In the genomic region with DNA sequence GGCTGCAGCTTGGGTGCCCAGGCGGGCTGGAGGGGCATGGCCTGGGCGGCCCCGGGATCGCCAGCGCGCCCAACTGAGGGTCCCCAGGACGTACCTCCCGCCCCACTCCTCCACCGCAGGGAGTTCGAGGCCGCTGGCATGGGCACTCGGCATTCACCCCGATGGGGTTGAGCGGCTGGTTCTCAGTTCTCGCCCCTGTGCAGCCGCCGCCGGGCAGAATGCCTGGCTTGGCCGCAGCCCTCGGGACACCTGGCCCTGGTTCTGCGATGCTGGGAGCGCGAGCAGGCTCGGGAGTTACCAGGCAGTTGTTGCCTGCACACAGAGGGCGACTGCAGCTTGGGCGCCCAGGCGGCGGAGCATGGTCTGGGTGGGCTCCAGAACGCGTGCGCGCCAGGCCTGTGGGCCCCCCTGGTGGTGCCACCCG, we compare ENCODE assay signal across 12 cellular contexts.
DNase-seq lines count a peak whose midpoint lies in the region; ATAC-seq, FAIRE-seq and TF ChIP-seq lines count a peak whose summit lies in the region.
"Had no signal": no experiment of that assay in that cellular context is flagged by ENCODE, and none has a peak within 500 bp of the region (broad histone marks: within the 10 kb centered on the region; RNA-seq: fewer than 3 reads in every experiment).

No MANE protein-coding gene starts in this region.

- intact Hi-C loops in endothelial cell of umbilical vein (cut with micrococcal nuclease), result loop anchor here (2.0 to 5.0 kb wide), 2 partner anchors 119 to 175 kb away; a partner anchor contains a TSS

- H2BK15ac ChIP-seq in neuronal stem cell (ENCODE audit: low read length), result no peak overlapping the region

- no peak for TF ChIP-seq POLR2A in endothelial cell of umbilical vein (IDR thresholded peaks at IDR 0.05; ENCODE audit: low read depth, low read length)

- no peaks in the 10 kb centered on the region for H3K36me3 ChIP-seq in GM23338 (ENCODE audit: insufficient read depth)
- H3K36me3 ChIP-seq in KMS-11 (ENCODE audit: insufficient read depth), result no peaks in the 10 kb centered on the region
- H3K36me3 ChIP-seq in endothelial cell of umbilical vein (ENCODE audit: control insufficient read depth in 2 of 2, extremely low read depth in 1 of 2, insufficient read depth in 2 of 2, low read length in 2 of 2), result no peaks in the 10 kb centered on the region
- H3K36me3 ChIP-seq in neuronal stem cell (replicated peaks in 1 of 2; ENCODE audit: control insufficient read depth in 2 of 2, insufficient read depth in 2 of 2, low read length in 2 of 2), result no peaks in the 10 kb centered on the region
- H3K36me3 ChIP-seq: vagina had no signal

- H3K9me2 ChIP-seq in GM23338 (ENCODE audit: insufficient read depth), result no peaks in the 10 kb centered on the region

- H4K20me1 ChIP-seq in GM23338 (replicated peaks; ENCODE audit: insufficient read depth) (no peaks in the 10 kb centered on the region; the same call in 1 of the 2 replicates), KMS-11 (ENCODE audit: insufficient read depth) (no peaks in the 10 kb centered on the region), endothelial cell of umbilical vein (replicated peaks; ENCODE audit: control insufficient read depth, extremely low read depth, insufficient read depth, low read length) (no peaks in the 10 kb centered on the region)

- CTCF ChIA-PET in endothelial cell of umbilical vein (lab: Charles Lee), result interaction anchor here (1.3 to 2.3 kb wide), 9 partner anchors 8 to 31 kb away, joined by 3 to 20 read pairs (median 9); no protein-coding TSS in a partner anchor

- peak overlapping the region; percentile 73 for H3K23ac ChIP-seq in neuronal stem cell (ENCODE audit: low read depth, low read length, poor library complexity)

- ATAC-seq in GM23338, result peak; percentile 12

- H3K9ac ChIP-seq in KMS-11 (no peak overlapping the region; the same call in 1 of the 2 replicates), endothelial cell of umbilical vein (replicated peaks; ENCODE audit: extremely low read depth, insufficient read depth, low read length) (no peak overlapping the region), neuronal stem cell (ENCODE audit: low read depth, low read length, poor library complexity) (peak overlapping the region; percentile 44)

- no peak for FAIRE-seq in endothelial cell of umbilical vein (lab: Jason Lieb, UNC)
- FAIRE-seq: frontal cortex had no signal

- H2BK12ac ChIP-seq in neuronal stem cell (ENCODE audit: low read length), result no peak overlapping the region

- H3K36me3 Mint-ChIP-seq in GM23338 (ENCODE audit: low read depth), result no peaks in the 10 kb centered on the region

- dilution Hi-C loops in endothelial cell of umbilical vein (cut with MboI; ENCODE audit: extremely low pct_ligation_motif_present, low sequenced_read_pairs), result no loop called here

- H3K9me3 ChIP-seq in endothelial cell of umbilical vein (replicated peaks; ENCODE audit: control insufficient read depth, insufficient read depth, low read length) (no peaks in the 10 kb centered on the region), neuronal stem cell (replicated peaks in 1 of 2; ENCODE audit: control insufficient read depth in 2 of 2, insufficient read depth in 1 of 2, low read depth in 1 of 2, low read length in 2 of 2) (peaks cover 0 to 7% of the 10 kb centered on the region in 2 donors)
- H3K9me3 ChIP-seq: vagina had no signal

- H3K79me1 ChIP-seq in neuronal stem cell (ENCODE audit: low read depth, low read length), result no peaks in the 10 kb centered on the region

- H3K4me1 ChIP-seq in GM23338 (ENCODE audit: insufficient read depth) (no peaks in the 10 kb centered on the region), KMS-11 (ENCODE audit: low read depth, poor library complexity, severe bottlenecking) (peaks cover 16% of the 10 kb centered on the region), endothelial cell of umbilical vein (ENCODE audit: control insufficient read depth, extremely low read depth, insufficient read depth, low read length) (peaks cover 4% of the 10 kb centered on the region), neuronal stem cell (ENCODE audit: control insufficient read depth in 2 of 2, insufficient read depth in 1 of 2, low read depth in 1 of 2, low read length in 2 of 2) (peaks cover 2 to 3% of the 10 kb centered on the region in 2 donors)

- POLR2A ChIA-PET in endothelial cell of umbilical vein (lab: Charles Lee), result no interaction called here

- H3K27ac Mint-ChIP-seq in GM23338, result no peak overlapping the region

- H3K4me1 Mint-ChIP-seq in GM23338, result no peaks in the 10 kb centered on the region

- H3K4ac ChIP-seq in neuronal stem cell (ENCODE audit: low read length), result no peak overlapping the region

- peak overlapping the region; percentile 13 for H2AK5ac ChIP-seq in neuronal stem cell (ENCODE audit: low read depth, low read length)

- H3K27me3 Mint-ChIP-seq in GM23338 (ENCODE audit: insufficient read depth, low read depth, poor library complexity), result peaks cover 42% of the 10 kb centered on the region

- DNase-seq in GM23338 (ENCODE audit: low spot score) (peak; percentile 30), endothelial cell of umbilical vein (ENCODE audit: low read depth, low spot score) (no peak), neuronal stem cell (ENCODE audit: low spot score) (no peak), amniotic stem cell (lab: John Stamatoyannopoulos, UW) (no peak), DMS79 treated with DMSO at 0.1 percent for 48 hours (lab: John Stamatoyannopoulos, UW) (no peak), NCI-H187 treated with DMSO at 0.1 percent for 48 hours (lab: John Stamatoyannopoulos, UW) (no peak)
- DNase-seq: activated gamma-delta T cell treated with Interleukin-2 at 50 U/mL for 16 hours, DND-41, SIG-M5 had no signal

- TF ChIP-seq CTCF in GM23338 (conservative IDR thresholded peaks at IDR 0.05; ENCODE audit: low read depth in 2 of 2) (no peak), KMS-11 (conservative IDR thresholded peaks at IDR 0.05; ENCODE audit: low read depth, low read length) (no peak), endothelial cell of umbilical vein (IDR thresholded peaks at IDR 0.05; ENCODE audit: extremely low read depth in 1 of 2, insufficient read depth in 1 of 2, low read depth in 1 of 2, low read length in 2 of 2) (no peak)

- no peak overlapping the region for H4K91ac ChIP-seq in neuronal stem cell (ENCODE audit: low read depth, low read length, poor library complexity)

- no peak overlapping the region for H3K14ac ChIP-seq in neuronal stem cell (ENCODE audit: low read length)

- H3K79me2 ChIP-seq in GM23338 (replicated peaks; ENCODE audit: insufficient read depth) (no peaks in the 10 kb centered on the region), KMS-11 (ENCODE audit: insufficient read depth, low read depth) (no peaks in the 10 kb centered on the region), endothelial cell of umbilical vein (ENCODE audit: control insufficient read depth, insufficient read depth, low read length) (no peaks in the 10 kb centered on the region)

- H3K27me3 ChIP-seq in GM23338 (ENCODE audit: insufficient read depth) (peaks cover 94% of the 10 kb centered on the region), KMS-11 (ENCODE audit: insufficient read depth, low read depth) (no peaks in the 10 kb centered on the region; the same call in 1 of the 2 replicates), endothelial cell of umbilical vein (ENCODE audit: control insufficient read depth in 2 of 2, insufficient read depth in 2 of 2, low read length in 2 of 2) (peaks cover 25 to 73% of the 10 kb centered on the region in 2 experiments), neuronal stem cell (ENCODE audit: control insufficient read depth in 3 of 3, insufficient read depth in 3 of 3, low read depth in 1 of 3, low read length in 3 of 3) (peaks cover 4 to 34% (median 19%) of the 10 kb centered on the region in 3 experiments)

- H2AFZ ChIP-seq in GM23338 (peak overlapping the region; percentile 81; the same call in 1 of the 2 replicates), KMS-11 (ENCODE audit: low read depth) (peak overlapping the region; percentile 100), endothelial cell of umbilical vein (ENCODE audit: low read depth, low read length) (no peak overlapping the region), neuronal stem cell (ENCODE audit: low read length) (peak overlapping the region; percentile 100)

- WGBS in neuronal stem cell (ENCODE audit: extremely low coverage in 2 of 2, insufficient read length in 2 of 2, insufficient replicate concordance in 1 of 2), 2 donors, result no CpG with 5 or more reads among the region's 33 CpGs

- BruUV-seq in endothelial cell of umbilical vein (replicated peaks; lab: Mats Ljungman, UMichigan), result no TSS peak

- H3K18ac ChIP-seq in neuronal stem cell (ENCODE audit: low read length), result peak overlapping the region; percentile 2

- H3K4me3 Mint-ChIP-seq in GM23338, result peak overlapping the region; percentile 61

- H2BK5ac ChIP-seq in neuronal stem cell (ENCODE audit: low read length), result no peak overlapping the region

- no peak overlapping the region for H4K8ac ChIP-seq in neuronal stem cell (ENCODE audit: low read depth, low read length)

- no peak overlapping the region for H3K27ac ChIP-seq in GM23338 (ENCODE audit: low read depth)
- H3K27ac ChIP-seq in KMS-11, result 0 out of 2 replicates have a peak overlapping the region, but pooled peaks have one; percentile 77
- H3K27ac ChIP-seq in endothelial cell of umbilical vein (ENCODE audit: insufficient read depth, low read depth, low read length), result no peak overlapping the region
- no peak overlapping the region for H3K27ac ChIP-seq in neuronal stem cell (replicated peaks; ENCODE audit: low read length)
- H3K27ac ChIP-seq: vagina had no signal

- H3F3A ChIP-seq in GM23338 (replicated peaks; ENCODE audit: low read depth), result no peaks in the 10 kb centered on the region

- H3K9me3 Mint-ChIP-seq in GM23338, result peaks cover 6% of the 10 kb centered on the region; the same call in 2 of the 3 replicates

- H3K9me1 ChIP-seq in endothelial cell of umbilical vein (replicated peaks; ENCODE audit: control insufficient read depth, extremely low read depth, insufficient read depth, low read length), result no peaks in the 10 kb centered on the region

- no peak overlapping the region for H2BK120ac ChIP-seq in neuronal stem cell (ENCODE audit: low read depth, low read length)

- H3K4me3 ChIP-seq in GM23338 (peak overlapping the region; percentile 71), KMS-11 (IDR thresholded peaks at IDR 0.05; ENCODE audit: insufficient read depth, low read depth, low read length) (no peak overlapping the region), endothelial cell of umbilical vein (replicated peaks in 1 of 3; ENCODE audit: insufficient read depth in 1 of 3, low read depth in 1 of 3, low read length in 3 of 3) (no peak overlapping the region), neuronal stem cell (ENCODE audit: low read length in 2 of 2) (peak overlapping the region; percentile 71 to 76)

- H3K4me2 ChIP-seq in GM23338, result peak overlapping the region; percentile 88
- peak overlapping the region; percentile 81 for H3K4me2 ChIP-seq in KMS-11
- H3K4me2 ChIP-seq in endothelial cell of umbilical vein (ENCODE audit: insufficient read depth, low read length), result no peak overlapping the region
- peak overlapping the region; percentile 93 for H3K4me2 ChIP-seq in neuronal stem cell (ENCODE audit: insufficient read depth, low read length, poor library complexity, severe bottlenecking)

TF ChIP-seq in endothelial cell of umbilical vein, 7 proteins besides CTCF, POLR2A, EP300 and RAD21:
- TF ChIP-seq JUN (IDR thresholded peaks at IDR 0.05; ENCODE audit: borderline replicate concordance, insufficient read depth, insufficient read length, low read depth), result no peak
- TF ChIP-seq EZH2 (IDR thresholded peaks at IDR 0.05; ENCODE audit: borderline replicate concordance, low read depth, low read length, severe bottlenecking), result peak; percentile 43

Comparison
In these comparisons a context has a peak if more than half of its experiments do, and no peak if none do; other contexts are left out.
1. H3K4me3 ChIP-seq: peak in GM23338 (single experiment) and neuronal stem cell (2 of 2); none in KMS-11 (single experiment) and endothelial cell of umbilical vein (0 of 3).